In genomic region chr9:96025995-96026572, GRCh38 we compare ENCODE assay signal across 10 cellular contexts.
DNase-seq lines count a peak whose midpoint lies in the region; ATAC-seq and TF ChIP-seq lines count a peak whose summit lies in the region.
"Had no signal": no experiment of that assay in that cellular context is flagged by ENCODE, and none has a peak within 500 bp of the region (broad histone marks: within the 10 kb centered on the region; RNA-seq: fewer than 3 reads in every experiment).

No MANE protein-coding gene starts in this region.

- peaks cover 0 to 26% (median 14%) of the 10 kb centered on the region in 3 donors for H3K27me3 ChIP-seq in psoas muscle (ENCODE audit: insufficient read depth in 3 of 3, low read length in 2 of 3)
- H3K27me3 ChIP-seq: SJSA1 had no signal

- intact Hi-C loops in activated CD4-positive, alpha-beta T cell treated with anti-CD3 and anti-CD28 coated beads for 36 hours (cut with DNase I, micrococcal nuclease): loop anchor here in 1 of 2 experiments (10.0 kb wide), 1 partner anchor 59 kb away; no protein-coding TSS in a partner anchor
- intact Hi-C loops in psoas muscle (cut with DNase I): no loop called here

- peaks cover 64% of the 10 kb centered on the region for H3K27me3 Mint-ChIP-seq in activated CD4-positive, alpha-beta T cell treated with anti-CD3 and anti-CD28 coated beads for 36 hours

- WGBS in psoas muscle, 3 donors: 42 to 60% (median 49%) methylated on average over 30 to 34 of the region's 34 CpGs

- ATAC-seq in activated CD4-positive, alpha-beta T cell treated with anti-CD3 and anti-CD28 coated beads for 36 hours: no peak
- ATAC-seq in psoas muscle: peak in 3 of 4 donors; percentile 53 to 60 (median 60)
- ATAC-seq in HG02981 (IDR thresholded peaks at IDR 0.05; ENCODE audit: unreplicated experiment): no peak

- no peak for TF ChIP-seq POLR2A in NB4 (IDR thresholded peaks at IDR 0.05; ENCODE audit: extremely low read depth, insufficient read length)

- POLR2A ChIA-PET in activated CD4-positive, alpha-beta T cell treated with anti-CD3 and anti-CD28 coated beads for 36 hours (lab: Charles Lee): no interaction called here

- H3K9me3 Mint-ChIP-seq in activated CD4-positive, alpha-beta T cell treated with anti-CD3 and anti-CD28 coated beads for 36 hours (ENCODE audit: low read depth): no peaks in the 10 kb centered on the region

- no peaks in the 10 kb centered on the region for H3K36me3 Mint-ChIP-seq in activated CD4-positive, alpha-beta T cell treated with anti-CD3 and anti-CD28 coated beads for 36 hours (ENCODE audit: low read depth)

- TF ChIP-seq CTCF in NB4 (IDR thresholded peaks at IDR 0.05; ENCODE audit: low read depth, low read length): peak; percentile 27
- peak; percentile 20 for TF ChIP-seq CTCF in psoas muscle (IDR thresholded peaks at IDR 0.05)

- H3K27ac Mint-ChIP-seq in activated CD4-positive, alpha-beta T cell treated with anti-CD3 and anti-CD28 coated beads for 36 hours: no peak overlapping the region

- CTCF ChIA-PET in activated CD4-positive, alpha-beta T cell treated with anti-CD3 and anti-CD28 coated beads for 36 hours (lab: Charles Lee): interaction anchor here (0.6 to 1.2 kb wide), 3 partner anchors 9 to 45 kb away, joined by 3 read pairs; no protein-coding TSS in a partner anchor

- H3K4me1 ChIP-seq in psoas muscle: peaks cover 4% of the 10 kb centered on the region

- no peaks in the 10 kb centered on the region for H3K36me3 ChIP-seq in psoas muscle (ENCODE audit: insufficient read depth in 1 of 2, low read depth in 1 of 2)
- H3K36me3 ChIP-seq: SJSA1 had no signal

- H3K4me3 Mint-ChIP-seq in activated CD4-positive, alpha-beta T cell treated with anti-CD3 and anti-CD28 coated beads for 36 hours: no peak overlapping the region

- no peaks in the 10 kb centered on the region for H3K9me3 ChIP-seq in psoas muscle
- H3K9me3 ChIP-seq: SJSA1 had no signal

- H3K4me1 Mint-ChIP-seq in activated CD4-positive, alpha-beta T cell treated with anti-CD3 and anti-CD28 coated beads for 36 hours: peaks cover 29% of the 10 kb centered on the region

- peak; percentile 57 for DNase-seq in activated CD4-positive, alpha-beta T cell treated with anti-CD3 and anti-CD28 coated beads for 36 hours
- DNase-seq in activated CD4-positive, alpha-beta T cell treated with anti-CD3 and anti-CD28 coated beads for 1 hour: no peak
- DNase-seq in NB4 (ENCODE audit: low read depth): no peak
- peak; percentile 36 for DNase-seq in germinal center (ENCODE audit: low spot score)
- DNase-seq in psoas muscle: no peak
- no peak for DNase-seq in DMS53 (lab: John Stamatoyannopoulos, UW)
- DNase-seq in GM19238 (ENCODE audit: insufficient read length, low spot score): no peak
- DNase-seq: NCI-H2029 treated with DMSO at 0.1 percent for 48 hours had no signal

- H3K4me3 ChIP-seq in NB4 (ENCODE audit: low read depth, low read length) (no peak overlapping the region), psoas muscle (no peak overlapping the region)
- H3K4me3 ChIP-seq: SJSA1 had no signal

- H3K27ac ChIP-seq in psoas muscle: no peak overlapping the region
- H3K27ac ChIP-seq: SJSA1 had no signal

Comparison
In these comparisons a context has a peak if more than half of its experiments do, and no peak if none do; other contexts are left out.
1. DNase-seq: peak in activated CD4-positive, alpha-beta T cell treated with anti-CD3 and anti-CD28 coated beads for 36 hours (single experiment) and germinal center (single experiment); none in activated CD4-positive, alpha-beta T cell treated with anti-CD3 and anti-CD28 coated beads for 1 hour (single experiment), NB4 (single experiment), psoas muscle (0 of 2), DMS53 (single experiment) and GM19238 (single experiment).
2. ATAC-seq: peak in psoas muscle (3 of 4); none in activated CD4-positive, alpha-beta T cell treated with anti-CD3 and anti-CD28 coated beads for 36 hours (single experiment) and HG02981 (single experiment).